20 cellular contexts compared by ENCODE assay signal in genomic region chr1:206908038-206908437, GRCh38. TPM values are rescaled to one million over a fixed set of nuclear protein-coding genes. Genes with fewer than 3 reads are reported as not detected.
DNase-seq lines count a peak whose midpoint lies in the region; ATAC-seq and TF ChIP-seq lines count a peak whose summit lies in the region.
"Had no signal": no experiment of that assay in that cellular context is flagged by ENCODE, and none has a peak within 500 bp of the region (broad histone marks: within the 10 kb centered on the region; RNA-seq: fewer than 3 reads in every experiment).

No MANE protein-coding gene starts in this region.

- no peaks in the 10 kb centered on the region for H3K79me2 ChIP-seq in GM23338 (replicated peaks; ENCODE audit: insufficient read depth)

- no peak overlapping the region for H2AFZ ChIP-seq in GM23338

- H3K27me3 ChIP-seq in GM23338 (ENCODE audit: insufficient read depth) = peaks cover 33% of the 10 kb centered on the region

- H3K36me3 ChIP-seq in GM23338 (ENCODE audit: insufficient read depth) = no peaks in the 10 kb centered on the region
- H3K36me3 ChIP-seq: BE2C, cardiac muscle cell, prostate gland, tibial nerve had no signal

- no peaks in the 10 kb centered on the region for H4K20me1 ChIP-seq in GM23338 (replicated peaks; ENCODE audit: insufficient read depth)

- TF ChIP-seq CTCF in GM23338 (conservative IDR thresholded peaks at IDR 0.05; ENCODE audit: low read depth in 2 of 2) (no peak), nephron progenitor cell (IDR thresholded peaks at IDR 0.05) (no peak)

- H3K4me1 Mint-ChIP-seq in T-helper 2 cell treated with Interferon-gamma antibody and Interleukin-4, amounts not matched to agents 5 μg/mL and 100 μg/mL, for 36 hours (ENCODE audit: low read depth) = peaks cover 44% of the 10 kb centered on the region
- H3K4me1 Mint-ChIP-seq in GM23338 = peaks cover 19% of the 10 kb centered on the region
- H3K4me1 Mint-ChIP-seq in nephron progenitor cell = peaks cover 13% of the 10 kb centered on the region

- peak overlapping the region; percentile 42 for H3K4me3 Mint-ChIP-seq in T-helper 2 cell treated with Interferon-gamma antibody and Interleukin-4, amounts not matched to agents 5 μg/mL and 100 μg/mL, for 36 hours
- peak overlapping the region; percentile 36; the same call in 2 of the 3 replicates for H3K4me3 Mint-ChIP-seq in GM23338
- peak overlapping the region; percentile 73 for H3K4me3 Mint-ChIP-seq in nephron progenitor cell

- H3K36me3 Mint-ChIP-seq in T-helper 2 cell treated with Interferon-gamma antibody and Interleukin-4, amounts not matched to agents 5 μg/mL and 100 μg/mL, for 36 hours (ENCODE audit: low read depth) = peaks cover 71% of the 10 kb centered on the region
- H3K36me3 Mint-ChIP-seq in GM23338 (ENCODE audit: low read depth) = no peaks in the 10 kb centered on the region
- peaks cover 37 to 46% of the 10 kb centered on the region in 2 donors for H3K36me3 Mint-ChIP-seq in activated naive CD4-positive, alpha-beta T cell treated with anti-CD3 and anti-CD28 coated beads, Interleukin-2, amount 50 U/mL, for 72 hours
- H3K36me3 Mint-ChIP-seq in nephron progenitor cell (ENCODE audit: low read depth) = no peaks in the 10 kb centered on the region

- H3K27me3 Mint-ChIP-seq in T-helper 2 cell treated with Interferon-gamma antibody and Interleukin-4, amounts not matched to agents 5 μg/mL and 100 μg/mL, for 36 hours (ENCODE audit: low read depth) = peaks cover 16% of the 10 kb centered on the region
- H3K27me3 Mint-ChIP-seq in GM23338 (ENCODE audit: insufficient read depth, low read depth, poor library complexity) = peaks cover 23% of the 10 kb centered on the region
- peaks cover 72% of the 10 kb centered on the region for H3K27me3 Mint-ChIP-seq in nephron progenitor cell (ENCODE audit: low read depth, poor library complexity)

- no peaks in the 10 kb centered on the region for H3K9me3 Mint-ChIP-seq in T-helper 2 cell treated with Interferon-gamma antibody and Interleukin-4, amounts not matched to agents 5 μg/mL and 100 μg/mL, for 36 hours
- H3K9me3 Mint-ChIP-seq in GM23338 (no peaks in the 10 kb centered on the region), nephron progenitor cell (no peaks in the 10 kb centered on the region)
- peaks cover 0 to 7% of the 10 kb centered on the region in 2 donors for H3K9me3 Mint-ChIP-seq in activated naive CD4-positive, alpha-beta T cell treated with anti-CD3 and anti-CD28 coated beads, Interleukin-2, amount 50 U/mL, for 72 hours

- H3K27ac ChIP-seq in GM23338 (ENCODE audit: low read depth) = no peak overlapping the region
- H3K27ac ChIP-seq: cardiac muscle cell, tibial nerve had no signal

- H3K27ac Mint-ChIP-seq in T-helper 2 cell treated with Interferon-gamma antibody and Interleukin-4, amounts not matched to agents 5 μg/mL and 100 μg/mL, for 36 hours = no peak overlapping the region
- H3K27ac Mint-ChIP-seq in GM23338 = no peak overlapping the region
- H3K27ac Mint-ChIP-seq in activated naive CD4-positive, alpha-beta T cell treated with anti-CD3 and anti-CD28 coated beads, Interleukin-2, amount 50 U/mL, for 72 hours = peak overlapping the region; percentile 6
- no peak overlapping the region for H3K27ac Mint-ChIP-seq in nephron progenitor cell

- peaks cover 6% of the 10 kb centered on the region; the same call in 1 of the 2 replicates for H3F3A ChIP-seq in GM23338 (replicated peaks; ENCODE audit: low read depth)

- H3K9me2 ChIP-seq in GM23338 (ENCODE audit: insufficient read depth) = 0 out of 2 replicates have a peak, but pooled peaks cover 4% of the 10 kb centered on the region

- no peak for DNase-seq in T-helper 2 cell treated with Interferon-gamma antibody and Interleukin-4, amounts not matched to agents 5 μg/mL and 100 μg/mL, for 36 hours (ENCODE audit: low spot score)
- DNase-seq in T-helper 2 cell = no peak
- no peak for DNase-seq in GM23338 (ENCODE audit: low spot score)
- DNase-seq in activated naive CD4-positive, alpha-beta T cell treated with anti-CD3 and anti-CD28 coated beads, Interleukin-2, amount 50 U/mL, for 72 hours (ENCODE audit: low spot score in 2 of 2) = no peak
- no peak for DNase-seq in nephron progenitor cell
- DNase-seq in SKM-1 (lab: John Stamatoyannopoulos, UW; ENCODE audit: unreplicated experiment) = no peak
- no peak for DNase-seq in NAMALWA (ENCODE audit: low spot score)
- DNase-seq in stimulated activated CD4-positive, alpha-beta T cell treated with anti-CD3 and anti-CD28 coated beads, Interleukin-4, amount 100 ng/mL, for 24 hours = no peak
- DNase-seq: DMS153, NCI-H226, T-helper 1 cell had no signal

- peaks cover 4% of the 10 kb centered on the region for H3K4me1 ChIP-seq in GM23338 (ENCODE audit: insufficient read depth)
- H3K4me1 ChIP-seq: prostate gland had no signal

- H3K4me2 ChIP-seq in GM23338 = peak overlapping the region; percentile 93; the same call in 1 of the 2 replicates

- H3K4me3 ChIP-seq in GM23338 = no peak overlapping the region
- H3K4me3 ChIP-seq: cardiac muscle cell, prostate gland, tibial nerve had no signal

- no peak for ATAC-seq in GM23338
- ATAC-seq in activated naive CD4-positive, alpha-beta T cell treated with anti-CD3 and anti-CD28 coated beads, Interleukin-2, amount 50 U/mL, for 72 hours = no peak
- ATAC-seq: esophagus mucosa, HCT116, Right ventricle myocardium inferior had no signal

TF ChIP-seq in GM23338, 12 proteins besides CTCF, POLR2A, EP300 and RAD21 (continues in another document):
- TF ChIP-seq CREB1 (CRISPR knock-in tag; IDR thresholded peaks at IDR 0.05; ENCODE audit: low read depth) (no peak), POLR2AphosphoS5 (IDR thresholded peaks at IDR 0.05; ENCODE audit: low read depth) (no peak)
- TF ChIP-seq, protein P1, sequence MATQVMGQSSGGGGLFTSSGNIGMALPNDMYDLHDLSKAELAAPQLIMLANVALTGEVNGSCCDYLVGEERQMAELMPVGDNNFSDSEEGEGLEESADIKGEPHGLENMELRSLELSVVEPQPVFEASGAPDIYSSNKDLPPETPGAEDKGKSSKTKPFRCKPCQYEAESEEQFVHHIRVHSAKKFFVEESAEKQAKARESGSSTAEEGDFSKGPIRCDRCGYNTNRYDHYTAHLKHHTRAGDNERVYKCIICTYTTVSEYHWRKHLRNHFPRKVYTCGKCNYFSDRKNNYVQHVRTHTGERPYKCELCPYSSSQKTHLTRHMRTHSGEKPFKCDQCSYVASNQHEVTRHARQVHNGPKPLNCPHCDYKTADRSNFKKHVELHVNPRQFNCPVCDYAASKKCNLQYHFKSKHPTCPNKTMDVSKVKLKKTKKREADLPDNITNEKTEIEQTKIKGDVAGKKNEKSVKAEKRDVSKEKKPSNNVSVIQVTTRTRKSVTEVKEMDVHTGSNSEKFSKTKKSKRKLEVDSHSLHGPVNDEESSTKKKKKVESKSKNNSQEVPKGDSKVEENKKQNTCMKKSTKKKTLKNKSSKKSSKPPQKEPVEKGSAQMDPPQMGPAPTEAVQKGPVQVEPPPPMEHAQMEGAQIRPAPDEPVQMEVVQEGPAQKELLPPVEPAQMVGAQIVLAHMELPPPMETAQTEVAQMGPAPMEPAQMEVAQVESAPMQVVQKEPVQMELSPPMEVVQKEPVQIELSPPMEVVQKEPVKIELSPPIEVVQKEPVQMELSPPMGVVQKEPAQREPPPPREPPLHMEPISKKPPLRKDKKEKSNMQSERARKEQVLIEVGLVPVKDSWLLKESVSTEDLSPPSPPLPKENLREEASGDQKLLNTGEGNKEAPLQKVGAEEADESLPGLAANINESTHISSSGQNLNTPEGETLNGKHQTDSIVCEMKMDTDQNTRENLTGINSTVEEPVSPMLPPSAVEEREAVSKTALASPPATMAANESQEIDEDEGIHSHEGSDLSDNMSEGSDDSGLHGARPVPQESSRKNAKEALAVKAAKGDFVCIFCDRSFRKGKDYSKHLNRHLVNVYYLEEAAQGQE (IDR thresholded peaks at IDR 0.05; ENCODE audit: unreplicated experiment) = no peak

RNA-seq across cellular contexts. Expression of gene IL24, which starts 10.8 kb away (rescaled TPM):
- total RNA-seq in GM23338 (2014; rRNA removed; shearing (Covaris generic)) = not detected in 2 replicates
- polyA plus RNA-seq in GM23338 (2016; fragmentation: Nextera tagmentation; extraction: Ambion mirVana) = not detected in 2 replicates
- 10 to 100 TPM; 19.0 to 22.2 TPM for total RNA-seq in activated naive CD4-positive, alpha-beta T cell treated with anti-CD3 and anti-CD28 coated beads, Interleukin-2, amount 50 U/mL, for 72 hours
- total RNA-seq: cardiac muscle cell, lower leg skin, prostate gland, Right ventricle myocardium inferior, tibial nerve had no signal
- polyA plus RNA-seq: cardiac muscle cell had no signal

RNA-seq across cellular contexts. Expression of gene FCMR, which starts 13.7 kb away (rescaled TPM):
- not detected in 2 replicates for total RNA-seq in GM23338 (2014; rRNA removed; shearing (Covaris generic))
- polyA plus RNA-seq in GM23338 (2016; fragmentation: Nextera tagmentation; extraction: Ambion mirVana) = 0.43 and 0.84 TPM in 2 replicates
- total RNA-seq in activated naive CD4-positive, alpha-beta T cell treated with anti-CD3 and anti-CD28 coated beads, Interleukin-2, amount 50 U/mL, for 72 hours = 10 to 100 TPM; 31.4 to 37.3 TPM
- total RNA-seq: cardiac muscle cell, HT1080 had no signal
- polyA plus RNA-seq: cardiac muscle cell had no signal

RNA-seq across cellular contexts. Expression of gene PIGR, which starts 38.2 kb away (rescaled TPM):
- not detected in 2 replicates for total RNA-seq in GM23338 (2014; rRNA removed; shearing (Covaris generic))
- not detected in 2 replicates for polyA plus RNA-seq in GM23338 (2016; fragmentation: Nextera tagmentation; extraction: Ambion mirVana)
- total RNA-seq in activated naive CD4-positive, alpha-beta T cell treated with anti-CD3 and anti-CD28 coated beads, Interleukin-2, amount 50 U/mL, for 72 hours = under 1 TPM in 1 of 2 donors, not detected in 1; 0.05 TPM
- total RNA-seq: cardiac muscle cell, Right ventricle myocardium inferior had no signal
- polyA plus RNA-seq: cardiac muscle cell had no signal

RNA-seq across cellular contexts. Expression of gene IL20, which starts 42.6 kb away (rescaled TPM):
- total RNA-seq in GM23338 (2014; rRNA removed; shearing (Covaris generic)) = not detected in 2 replicates
- not detected in 2 replicates for polyA plus RNA-seq in GM23338 (2016; fragmentation: Nextera tagmentation; extraction: Ambion mirVana)
- not detected for total RNA-seq in activated naive CD4-positive, alpha-beta T cell treated with anti-CD3 and anti-CD28 coated beads, Interleukin-2, amount 50 U/mL, for 72 hours
- total RNA-seq: cardiac muscle cell, esophagus mucosa, HT1080, lower leg skin, prostate gland, Right ventricle myocardium inferior, tibial nerve had no signal
- polyA plus RNA-seq: cardiac muscle cell had no signal

Comparison
In these comparisons a context has a peak if more than half of its experiments do, and no peak if none do; other contexts are left out.
1. H3K27ac Mint-ChIP-seq: peak in activated naive CD4-positive, alpha-beta T cell treated with anti-CD3 and anti-CD28 coated beads, Interleukin-2, amount 50 U/mL, for 72 hours (2 of 2); none in T-helper 2 cell treated with Interferon-gamma antibody and Interleukin-4, amounts not matched to agents 5 μg/mL and 100 μg/mL, for 36 hours (single experiment), GM23338 (single experiment) and nephron progenitor cell (single experiment).
2. RNA of gene IL24, which starts 10.8 kb away (total RNA-seq): 19.0 to 22.2 TPM in activated naive CD4-positive, alpha-beta T cell treated with anti-CD3 and anti-CD28 coated beads, Interleukin-2, amount 50 U/mL, for 72 hours; not detected in GM23338; every median in the first group is over 10 times any median in the second.
3. RNA of gene FCMR, which starts 13.7 kb away (total RNA-seq): 31.4 to 37.3 TPM in activated naive CD4-positive, alpha-beta T cell treated with anti-CD3 and anti-CD28 coated beads, Interleukin-2, amount 50 U/mL, for 72 hours; not detected in GM23338; every median in the first group is over 10 times any median in the second.
4. Peak in every context shown above with its lines, with median percentiles within 50 percentile points of each other: H3K4me3 Mint-ChIP-seq.